ENCODE assay signal across 2 cellular contexts in genomic region chr20:59597240-59597639, GRCh38.
TF ChIP-seq lines count a peak whose summit lies in the region.

No MANE protein-coding gene starts in this region.

TF ChIP-seq in HepG2, 621 proteins besides CTCF, POLR2A, EP300 and RAD21:
- TF ChIP-seq FOXK1 (CRISPR knock-in tag; IDR thresholded peaks at IDR 0.05; ENCODE audit: borderline replicate concordance, low read depth) (no peak), ZBTB46 (CRISPR knock-in tag; IDR thresholded peaks at IDR 0.05; ENCODE audit: borderline replicate concordance) (no peak), FOXP4 (CRISPR knock-in tag; IDR thresholded peaks at IDR 0.05) (no peak), CEBPB (IDR thresholded peaks at IDR 0.05; ENCODE audit: borderline replicate concordance, low read depth, low read length) (peak; percentile 76), ZGPAT (CRISPR knock-in tag; IDR thresholded peaks at IDR 0.05) (no peak), ATRX (CRISPR knock-in tag; IDR thresholded peaks at IDR 0.05; ENCODE audit: borderline replicate concordance) (no peak), ATF7 (IDR thresholded peaks at IDR 0.05) (peak; percentile 70), ATF7 (CRISPR knock-in tag; IDR thresholded peaks at IDR 0.05) (no peak), SOX5 (CRISPR knock-in tag; IDR thresholded peaks at IDR 0.05; ENCODE audit: borderline replicate concordance) (no peak), GLMP (CRISPR knock-in tag; IDR thresholded peaks at IDR 0.05; ENCODE audit: borderline replicate concordance) (no peak), AFF4 (CRISPR knock-in tag; IDR thresholded peaks at IDR 0.05) (no peak), MAFF (IDR thresholded peaks at IDR 0.05; ENCODE audit: low read depth, low read length) (0 out of 2 replicates have a peak, but pooled peaks have one; percentile 20), ZSCAN12 (CRISPR knock-in tag; IDR thresholded peaks at IDR 0.05) (no peak), MAFK (conservative IDR thresholded peaks at IDR 0.05 in 1 of 2, IDR thresholded peaks at IDR 0.05 in 1 of 2; ENCODE audit: low read length in 2 of 2) (peak in 1 of 2 experiments; percentile 56; a peak in 2 of 4 replicates)

TF ChIP-seq in IMR-90, 13 proteins besides CTCF, POLR2A, EP300 and RAD21:
- TF ChIP-seq CEBPB (IDR thresholded peaks at IDR 0.05; ENCODE audit: low read depth, low read length): peak; percentile 46
- TF ChIP-seq NFE2L2 (IDR thresholded peaks at IDR 0.05; ENCODE audit: low read depth, low read length): no peak
